9 cellular contexts compared by ENCODE assay signal in genomic region chr1:53390261-53390660, GRCh38.
A peak's percentile ranks its signal among the peaks of the same experiment; 100 is the strongest.
DNase-seq lines count a peak whose midpoint lies in the region; ATAC-seq and TF ChIP-seq lines count a peak whose summit lies in the region.
"Had no signal": no experiment of that assay in that cellular context is flagged by ENCODE, and none has a peak within 500 bp of the region (broad histone marks: within the 10 kb centered on the region; RNA-seq: fewer than 3 reads in every experiment).

No MANE protein-coding gene starts in this region.

- dilution Hi-C loops in mammary epithelial cell (cut with HindIII; ENCODE audit: low sequenced_read_pairs) = no loop called here

- H3K9ac ChIP-seq in mammary epithelial cell (ENCODE audit: insufficient read depth, low read length) = no peak overlapping the region

- CTCF ChIA-PET in mammary epithelial cell (lab: Charles Lee; ENCODE audit: low non-redundant PET) = no interaction called here
- CTCF ChIA-PET in MCF 10A (lab: Yijun Ruan, JAX) = interaction anchor here (0.7 to 16.0 kb wide), 3 partner anchors 18 to 115 kb away, joined by 3 to 227 read pairs (median 3); no protein-coding TSS in a partner anchor

- H3K27ac Mint-ChIP-seq in MCF 10A (ENCODE audit: low read depth, unreplicated experiment) (no peak overlapping the region), T-helper 17 cell (peak overlapping the region; percentile 79)

- H3K36me3 Mint-ChIP-seq in MCF 10A (ENCODE audit: insufficient read depth, unreplicated experiment) (no peaks in the 10 kb centered on the region), T-helper 17 cell (ENCODE audit: low read depth) (no peaks in the 10 kb centered on the region)

- H3K4me3 Mint-ChIP-seq in MCF 10A (ENCODE audit: unreplicated experiment) (no peak overlapping the region), T-helper 17 cell (no peak overlapping the region)
- H3K4me3 Mint-ChIP-seq: naive thymus-derived CD8-positive, alpha-beta T cell had no signal

- no peaks in the 10 kb centered on the region for H3K36me3 ChIP-seq in mammary epithelial cell (ENCODE audit: insufficient read depth, low read length)
- H3K36me3 ChIP-seq in left lung = no peaks in the 10 kb centered on the region
- H3K36me3 ChIP-seq in transverse colon = no peaks in the 10 kb centered on the region

- ATAC-seq in T-helper 17 cell = no peak
- peak; percentile 49 for ATAC-seq in left lung
- no peak for ATAC-seq in GM18505 (IDR thresholded peaks at IDR 0.05; ENCODE audit: unreplicated experiment)
- ATAC-seq: naive thymus-derived CD8-positive, alpha-beta T cell had no signal

- 18% methylated on average over 5 of the region's 5 CpGs for WGBS in mammary epithelial cell (ENCODE audit: low coverage, missing lambda C conversion rate)
- 50 to 60% methylated on average over 1 to 5 of the region's 5 CpGs for WGBS in transverse colon (ENCODE audit: low coverage in 1 of 2), 2 donors

- POLR2A ChIA-PET in MCF 10A (lab: Yijun Ruan, JAX) = no interaction called here

- DNase-seq in mammary epithelial cell (no peak), MCF 10A (ENCODE audit: unreplicated experiment) (no peak), T-helper 17 cell (no peak), left lung (peak in 1 of 2 donors; percentile 64), transverse colon (peak; percentile 25), HuH-7.5 (ENCODE audit: low spot score) (no peak)
- no peak for DNase-seq in stimulated activated CD4-positive, alpha-beta T cell treated with anti-CD3 and anti-CD28 coated beads, Interleukin-12 subunit alpha, Interleukin-12 subunit beta, amount 100 ng/mL, for 4 hours
- DNase-seq: naive thymus-derived CD8-positive, alpha-beta T cell had no signal

- no peak for TF ChIP-seq EP300 in transverse colon (IDR thresholded peaks at IDR 0.05; ENCODE audit: low read depth)

- H3K4me3 ChIP-seq in mammary epithelial cell (replicated peaks in 1 of 3; ENCODE audit: insufficient read depth in 1 of 3, low read depth in 2 of 3, low read length in 3 of 3) (no peak overlapping the region), left lung (no peak overlapping the region), transverse colon (no peak overlapping the region)

- H3K27me3 ChIP-seq in mammary epithelial cell (ENCODE audit: insufficient read depth, low read length) (peaks cover under 1% of the 10 kb centered on the region), left lung (peaks cover 0 to 8% of the 10 kb centered on the region in 2 donors), transverse colon (no peaks in the 10 kb centered on the region)

- H3K27me3 Mint-ChIP-seq in MCF 10A (ENCODE audit: insufficient read depth, unreplicated experiment) = no peaks in the 10 kb centered on the region
- peaks cover 8% of the 10 kb centered on the region for H3K27me3 Mint-ChIP-seq in T-helper 17 cell
- H3K27me3 Mint-ChIP-seq: naive thymus-derived CD8-positive, alpha-beta T cell had no signal

- in situ Hi-C loops in mammary epithelial cell (cut with MboI; ENCODE audit: low sequenced_read_pairs in 2 of 2) = loop anchor here (5.0 kb wide), 1 partner anchor 113 kb away; no protein-coding TSS in a partner anchor
- in situ Hi-C loops in transverse colon (cut with MboI; ENCODE audit: low pct_ligation_motif_present in 1 of 4, low pct_unique_long_range_greater_than_20kb in 1 of 4, low sequenced_read_pairs in 3 of 4) = loop anchor here in 2 of 4 donors (5.0 to 10.0 kb wide), 2 partner anchors 105 to 113 kb away; no protein-coding TSS in a partner anchor

- no peaks in the 10 kb centered on the region for H3K9me3 ChIP-seq in mammary epithelial cell (replicated peaks; ENCODE audit: insufficient read depth, low read length)
- H3K9me3 ChIP-seq in T-helper 17 cell (ENCODE audit: control insufficient read depth, low read length, poor library complexity, severe bottlenecking) = no peaks in the 10 kb centered on the region
- peaks cover 0 to 6% of the 10 kb centered on the region in 2 donors for H3K9me3 ChIP-seq in left lung
- H3K9me3 ChIP-seq in transverse colon = no peaks in the 10 kb centered on the region

- TF ChIP-seq CTCF in mammary epithelial cell (conservative IDR thresholded peaks at IDR 0.05 in 1 of 2, IDR thresholded peaks at IDR 0.05 in 1 of 2; ENCODE audit: extremely low read depth in 1 of 2, insufficient read depth in 1 of 2, low read depth in 1 of 2, low read length in 2 of 2) = no peak
- TF ChIP-seq CTCF in MCF 10A (IDR thresholded peaks at IDR 0.05; ENCODE audit: unreplicated experiment) = no peak
- no peak for TF ChIP-seq CTCF in left lung (IDR thresholded peaks at IDR 0.05)
- TF ChIP-seq CTCF in transverse colon (IDR thresholded peaks at IDR 0.05) = no peak

- TF ChIP-seq POLR2A in transverse colon (IDR thresholded peaks at IDR 0.05) = no peak
- TF ChIP-seq POLR2A in GM18505 (IDR thresholded peaks at IDR 0.05; ENCODE audit: borderline replicate concordance, extremely low read depth, insufficient read depth, insufficient read length) = no peak

- no peaks in the 10 kb centered on the region for H4K20me1 ChIP-seq in mammary epithelial cell (ENCODE audit: insufficient read depth, low read length)

- H3K4me2 ChIP-seq in mammary epithelial cell (ENCODE audit: insufficient read depth, low read depth, low read length) = no peak overlapping the region

- H3K79me2 ChIP-seq in mammary epithelial cell (ENCODE audit: insufficient read depth, low read length) = no peaks in the 10 kb centered on the region

- peaks cover 6% of the 10 kb centered on the region for H3K4me1 ChIP-seq in mammary epithelial cell (ENCODE audit: insufficient read depth, low read length)
- H3K4me1 ChIP-seq in left lung = no peaks in the 10 kb centered on the region
- no peaks in the 10 kb centered on the region for H3K4me1 ChIP-seq in transverse colon

- intact Hi-C loops in mammary epithelial cell (cut with micrococcal nuclease) (no loop called here), MCF 10A (cut with micrococcal nuclease) (no loop called here), left lung (cut with DNase I) (loop anchor here in 1 of 2 donors (5.0 kb wide), 1 partner anchor 108 kb away; no protein-coding TSS in a partner anchor), transverse colon (cut with DNase I; ENCODE audit: low total_unique reads) (no loop called here)

- H2AFZ ChIP-seq in mammary epithelial cell (ENCODE audit: low read depth, low read length) = peak overlapping the region; percentile 14

- H3K27ac ChIP-seq in mammary epithelial cell (ENCODE audit: insufficient read depth, low read depth, low read length) (no peak overlapping the region), left lung (no peak overlapping the region), transverse colon (no peak overlapping the region)

- BruUV-seq in mammary epithelial cell (replicated peaks; lab: Mats Ljungman, UMichigan) = no TSS peak
- BruUV-seq in MCF 10A (replicated peaks; lab: Mats Ljungman, UMichigan) = no TSS peak

- H3K4me1 Mint-ChIP-seq in MCF 10A (ENCODE audit: insufficient read depth, unreplicated experiment) (peaks cover 6% of the 10 kb centered on the region), T-helper 17 cell (peaks cover 3% of the 10 kb centered on the region)

- no peaks in the 10 kb centered on the region for H3K9me3 Mint-ChIP-seq in MCF 10A (ENCODE audit: unreplicated experiment)
